29 cellular contexts compared by ENCODE assay signal in the genomic region with DNA sequence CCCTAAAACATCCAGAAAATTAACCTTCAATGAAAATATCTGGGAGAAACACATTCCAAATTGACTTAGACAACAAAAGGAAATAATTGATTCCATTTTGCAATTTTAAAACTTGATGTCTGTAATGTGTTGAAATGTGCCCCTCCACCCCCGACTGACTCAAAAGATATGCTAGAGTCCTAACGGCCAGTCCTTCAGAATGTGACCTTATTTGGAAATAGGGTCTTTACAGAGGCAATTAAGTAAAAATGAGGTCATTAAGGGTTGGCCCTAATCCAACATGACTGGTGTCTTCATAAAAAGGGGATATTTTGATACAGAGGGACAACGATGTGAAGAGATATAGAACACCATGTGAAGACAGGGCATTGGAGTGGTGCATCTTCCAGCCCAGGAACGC.
"Had no signal": no experiment of that assay in that cellular context is flagged by ENCODE, and none has a peak within 500 bp of the region (broad histone marks: within the 10 kb centered on the region; RNA-seq: fewer than 3 reads in every experiment).

No MANE protein-coding gene starts in this region.

- H3K4me3 ChIP-seq: adrenal gland, body of pancreas, colonic mucosa, esophagus squamous epithelium, gastroesophageal sphincter, hepatocyte, left ventricle myocardium inferior, mucosa of descending colon, right lobe of liver, thoracic aorta had no signal

- H3K9me3 ChIP-seq: adrenal gland, body of pancreas, colonic mucosa, esophagus squamous epithelium, gastroesophageal sphincter, left ventricle myocardium inferior, mucosa of descending colon, neutrophil, right lobe of liver, thoracic aorta had no signal

- H3K4me1 ChIP-seq: colonic mucosa, right lobe of liver had no signal

- H3K27ac ChIP-seq: colonic mucosa, epithelial cell of prostate, esophagus squamous epithelium, hepatocyte, neutrophil, right lobe of liver, thoracic aorta, VCaP had no signal

- ATAC-seq: activated CD4-positive, CD25-positive, alpha-beta regulatory T cell treated with anti-CD3 and anti-CD28 coated beads, Interleukin-2, amount 50 U/mL, for 24 hours; body of pancreas; gastroesophageal sphincter; mucosa of descending colon; right lobe of liver had no signal

- H3K36me3 ChIP-seq: adrenal gland, colonic mucosa, esophagus squamous epithelium, gastroesophageal sphincter, left ventricle myocardium inferior, neutrophil, right lobe of liver, thoracic aorta had no signal

- H3K27me3 ChIP-seq: adrenal gland, body of pancreas, colonic mucosa, esophagus squamous epithelium, gastroesophageal sphincter, hepatocyte, right lobe of liver had no signal

- DNase-seq: activated CD4-positive, alpha-beta T cell treated with anti-CD3 and anti-CD28 coated beads for 48 hours; activated CD4-positive, alpha-beta T cell treated with anti-CD3 and anti-CD28 coated beads, Interleukin-2, amount 50 U/mL, for 48 hours; activated CD8-positive, alpha-beta memory T cell treated with anti-CD3 and anti-CD28 coated beads, Interleukin-2, amount 50 U/mL, for 4 hours; activated effector memory CD4-positive, alpha-beta T cell treated with anti-CD3 and anti-CD28 coated beads, Interleukin-2, amount 50 U/mL, for 16 hours; activated naive CD4-positive, alpha-beta T cell treated with anti-CD3 and anti-CD28 coated beads for 36 hours; activated naive CD8-positive, alpha-beta T cell treated with anti-CD3 and anti-CD28 coated beads for 36 hours; activated T-cell treated with anti-CD3 and anti-CD28 coated beads, Interleukin-2, amount 50 U/mL, for 1 hour; adrenal gland; aorta; body of pancreas; cerebellar nuclear complex; colonic mucosa; effector CD8-positive, alpha-beta T cell; esophagus squamous epithelium; islet precursor cell; left ventricle myocardium inferior; mucosa of descending colon; nephron progenitor cell; right lobe of liver; stimulated activated CD4-positive, alpha-beta T cell treated with anti-CD3 and anti-CD28 coated beads, Interleukin-2, amount 100 ng/mL, for 48 hours; stimulated activated naive CD4-positive, alpha-beta T cell treated with Interleukin-2 at 50 U/mL for 16 hours; trophoblast cell had no signal
